1 cellular context compared by ENCODE assay signal in genomic region chr1:37474051-37474696, GRCh38.
A peak's percentile ranks its signal among the peaks of the same experiment; 100 is the strongest.
TF ChIP-seq lines count a peak whose summit lies in the region.

Gene ZC3H12A (plus strand): TSS chr1:37474580. CDS start chr1:37475497, 917 bp downstream.

TF ChIP-seq in GM12878, 131 proteins besides CTCF, POLR2A, EP300 and RAD21 (continued from another document):
- TF ChIP-seq DPF2 (IDR thresholded peaks at IDR 0.05) = peak; percentile 73
- TF ChIP-seq SREBF1 (IDR thresholded peaks at IDR 0.05; ENCODE audit: low read length) = no peak
- no peak for TF ChIP-seq ZNF274 (IDR thresholded peaks at IDR 0.05; ENCODE audit: insufficient read depth, insufficient read length)
- TF ChIP-seq, protein P1, sequence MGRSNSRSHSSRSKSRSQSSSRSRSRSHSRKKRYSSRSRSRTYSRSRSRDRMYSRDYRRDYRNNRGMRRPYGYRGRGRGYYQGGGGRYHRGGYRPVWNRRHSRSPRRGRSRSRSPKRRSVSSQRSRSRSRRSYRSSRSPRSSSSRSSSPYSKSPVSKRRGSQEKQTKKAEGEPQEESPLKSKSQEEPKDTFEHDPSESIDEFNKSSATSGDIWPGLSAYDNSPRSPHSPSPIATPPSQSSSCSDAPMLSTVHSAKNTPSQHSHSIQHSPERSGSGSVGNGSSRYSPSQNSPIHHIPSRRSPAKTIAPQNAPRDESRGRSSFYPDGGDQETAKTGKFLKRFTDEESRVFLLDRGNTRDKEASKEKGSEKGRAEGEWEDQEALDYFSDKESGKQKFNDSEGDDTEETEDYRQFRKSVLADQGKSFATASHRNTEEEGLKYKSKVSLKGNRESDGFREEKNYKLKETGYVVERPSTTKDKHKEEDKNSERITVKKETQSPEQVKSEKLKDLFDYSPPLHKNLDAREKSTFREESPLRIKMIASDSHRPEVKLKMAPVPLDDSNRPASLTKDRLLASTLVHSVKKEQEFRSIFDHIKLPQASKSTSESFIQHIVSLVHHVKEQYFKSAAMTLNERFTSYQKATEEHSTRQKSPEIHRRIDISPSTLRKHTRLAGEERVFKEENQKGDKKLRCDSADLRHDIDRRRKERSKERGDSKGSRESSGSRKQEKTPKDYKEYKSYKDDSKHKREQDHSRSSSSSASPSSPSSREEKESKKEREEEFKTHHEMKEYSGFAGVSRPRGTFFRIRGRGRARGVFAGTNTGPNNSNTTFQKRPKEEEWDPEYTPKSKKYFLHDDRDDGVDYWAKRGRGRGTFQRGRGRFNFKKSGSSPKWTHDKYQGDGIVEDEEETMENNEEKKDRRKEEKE (IDR thresholded peaks at IDR 0.05) = no peak
- no peak for TF ChIP-seq TARDBP (IDR thresholded peaks at IDR 0.05; ENCODE audit: borderline replicate concordance)
- peak; percentile 92 for TF ChIP-seq BACH1 (IDR thresholded peaks at IDR 0.05; ENCODE audit: borderline replicate concordance)
- peak; percentile 73 for TF ChIP-seq SP1 (IDR thresholded peaks at IDR 0.05; ENCODE audit: low read depth, low read length)
- TF ChIP-seq, protein P2, sequence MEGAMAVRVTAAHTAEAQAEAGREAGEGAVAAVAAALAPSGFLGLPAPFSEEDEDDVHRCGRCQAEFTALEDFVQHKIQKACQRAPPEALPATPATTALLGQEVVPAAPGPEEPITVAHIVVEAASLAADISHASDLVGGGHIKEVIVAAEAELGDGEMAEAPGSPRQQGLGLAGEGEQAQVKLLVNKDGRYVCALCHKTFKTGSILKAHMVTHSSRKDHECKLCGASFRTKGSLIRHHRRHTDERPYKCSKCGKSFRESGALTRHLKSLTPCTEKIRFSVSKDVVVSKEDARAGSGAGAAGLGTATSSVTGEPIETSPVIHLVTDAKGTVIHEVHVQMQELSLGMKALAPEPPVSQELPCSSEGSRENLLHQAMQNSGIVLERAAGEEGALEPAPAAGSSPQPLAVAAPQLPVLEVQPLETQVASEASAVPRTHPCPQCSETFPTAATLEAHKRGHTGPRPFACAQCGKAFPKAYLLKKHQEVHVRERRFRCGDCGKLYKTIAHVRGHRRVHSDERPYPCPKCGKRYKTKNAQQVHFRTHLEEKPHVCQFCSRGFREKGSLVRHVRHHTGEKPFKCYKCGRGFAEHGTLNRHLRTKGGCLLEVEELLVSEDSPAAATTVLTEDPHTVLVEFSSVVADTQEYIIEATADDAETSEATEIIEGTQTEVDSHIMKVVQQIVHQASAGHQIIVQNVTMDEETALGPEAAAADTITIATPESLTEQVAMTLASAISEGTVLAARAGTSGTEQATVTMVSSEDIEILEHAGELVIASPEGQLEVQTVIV (IDR thresholded peaks at IDR 0.05; ENCODE audit: borderline replicate concordance, partially characterized antibody) = no peak
- TF ChIP-seq GABPA (IDR thresholded peaks at IDR 0.05; ENCODE audit: low read depth) = no peak
- TF ChIP-seq CEBPB (IDR thresholded peaks at IDR 0.05; ENCODE audit: borderline replicate concordance in 1 of 2, low read depth in 2 of 2, low read length in 2 of 2) = no peak
- no peak for TF ChIP-seq NFYA (IDR thresholded peaks at IDR 0.05; ENCODE audit: borderline replicate concordance, low read depth, low read length)
- TF ChIP-seq CBFB (IDR thresholded peaks at IDR 0.05; ENCODE audit: low read depth) = peak; percentile 62; the same call in 1 of the 2 replicates
- TF ChIP-seq SPI1 (IDR thresholded peaks at IDR 0.05; ENCODE audit: borderline replicate concordance, insufficient read depth, low read depth, low read length) = no peak
